ENCODE assay signal across 8 cellular contexts in genomic region chr7:130912086-130912909, GRCh38.
DNase-seq lines count a peak whose midpoint lies in the region; ATAC-seq and TF ChIP-seq lines count a peak whose summit lies in the region.

No MANE protein-coding gene starts in this region.

- H3K27ac Mint-ChIP-seq in activated CD4-positive, alpha-beta memory T cell treated with anti-CD3 and anti-CD28 coated beads for 36 hours, result peak overlapping the region; percentile 94

- peaks cover 39% of the 10 kb centered on the region for H3F3A ChIP-seq in smooth muscle cell (ENCODE audit: low read depth)

- no peaks in the 10 kb centered on the region for H3K9me3 Mint-ChIP-seq in activated CD4-positive, alpha-beta memory T cell treated with anti-CD3 and anti-CD28 coated beads for 36 hours

- no peaks in the 10 kb centered on the region for H3K9me3 ChIP-seq in smooth muscle cell (replicated peaks; ENCODE audit: low read depth)
- H3K9me3 ChIP-seq in BE2C, result no peaks in the 10 kb centered on the region

- H2AFZ ChIP-seq in smooth muscle cell (ENCODE audit: low read depth), result no peak overlapping the region

- DNase-seq in Daoy (ENCODE audit: low read depth) (peak; percentile 89), fibroblast of villous mesenchyme (ENCODE audit: low read depth) (peak; percentile 87), smooth muscle cell (lab: John Stamatoyannopoulos, UW; ENCODE audit: unreplicated experiment) (no peak), HK-2 (ENCODE audit: unreplicated experiment) (no peak), BE2C (no peak)
- no peak for DNase-seq in activated CD4-positive, alpha-beta memory T cell treated with anti-CD3 and anti-CD28 coated beads for 36 hours

- peak overlapping the region; percentile 68 for H3K4me3 ChIP-seq in fibroblast of villous mesenchyme (ENCODE audit: low read depth, low read length)
- H3K4me3 ChIP-seq in smooth muscle cell, result peak overlapping the region; percentile 52
- H3K4me3 ChIP-seq in BE2C (ENCODE audit: low read depth, low read length), result no peak overlapping the region

- TF ChIP-seq CTCF in fibroblast of villous mesenchyme (IDR thresholded peaks at IDR 0.05; ENCODE audit: insufficient read depth, low read depth, low read length) (no peak), smooth muscle cell (IDR thresholded peaks at IDR 0.05; ENCODE audit: borderline replicate concordance, insufficient read depth, poor library complexity, severe bottlenecking) (no peak), BE2C (IDR thresholded peaks at IDR 0.05; ENCODE audit: low read depth, low read length) (no peak)

- peak overlapping the region; percentile 92 for H3K4me2 ChIP-seq in smooth muscle cell

- H3K4me3 Mint-ChIP-seq in activated CD4-positive, alpha-beta memory T cell treated with anti-CD3 and anti-CD28 coated beads for 36 hours, result peak overlapping the region; percentile 83

- H3K36me3 ChIP-seq in smooth muscle cell (ENCODE audit: low read depth), result no peaks in the 10 kb centered on the region
- H3K36me3 ChIP-seq in BE2C, result no peaks in the 10 kb centered on the region

- peak overlapping the region; percentile 97 for H3K9ac ChIP-seq in smooth muscle cell (ENCODE audit: low read depth)

- peaks cover 47% of the 10 kb centered on the region for H3K79me2 ChIP-seq in smooth muscle cell (ENCODE audit: low read depth)

- H3K4me1 ChIP-seq in smooth muscle cell (ENCODE audit: low read depth) (peaks cover 26% of the 10 kb centered on the region), BE2C (no peaks in the 10 kb centered on the region)

- peaks cover 88% of the 10 kb centered on the region for H3K4me1 Mint-ChIP-seq in activated CD4-positive, alpha-beta memory T cell treated with anti-CD3 and anti-CD28 coated beads for 36 hours (ENCODE audit: low read depth)

- 34% methylated on average over 9 of the region's 9 CpGs for WGBS in smooth muscle cell (ENCODE audit: low lambda C conversion rate)

- peak overlapping the region; percentile 99 for H3K27ac ChIP-seq in smooth muscle cell (ENCODE audit: low read depth)

- H3K27me3 Mint-ChIP-seq in activated CD4-positive, alpha-beta memory T cell treated with anti-CD3 and anti-CD28 coated beads for 36 hours, result no peaks in the 10 kb centered on the region

- H3K36me3 Mint-ChIP-seq in activated CD4-positive, alpha-beta memory T cell treated with anti-CD3 and anti-CD28 coated beads for 36 hours, result peaks cover 84% of the 10 kb centered on the region

- peaks cover 4% of the 10 kb centered on the region for H4K20me1 ChIP-seq in smooth muscle cell (ENCODE audit: low read depth)

- intact Hi-C loops in activated CD4-positive, alpha-beta memory T cell treated with anti-CD3 and anti-CD28 coated beads for 36 hours (cut with micrococcal nuclease), result loop anchor here (2.0 to 5.0 kb wide), 2 partner anchors 197 to 415 kb away; partner anchors contain the start of gene MKLN1

- ATAC-seq in HG02852 (IDR thresholded peaks at IDR 0.05; ENCODE audit: unreplicated experiment) (peak; percentile 22), GM21528 (IDR thresholded peaks at IDR 0.05; ENCODE audit: low FRiP score, unreplicated experiment) (no peak)

- CTCF ChIA-PET in activated CD4-positive, alpha-beta memory T cell treated with anti-CD3 and anti-CD28 coated beads for 36 hours (lab: Charles Lee), result interaction anchor here (0.9 to 1.3 kb wide), 3 partner anchors 15 to 128 kb away, joined by 4 to 9 read pairs (median 6); no protein-coding TSS in a partner anchor

- POLR2A ChIA-PET in activated CD4-positive, alpha-beta memory T cell treated with anti-CD3 and anti-CD28 coated beads for 36 hours (lab: Charles Lee), result interaction anchor here (0.8 to 6.6 kb wide), 19 partner anchors 8 to 185 kb away, joined by 3 to 40 read pairs (median 5); no protein-coding TSS in a partner anchor

- H3K27me3 ChIP-seq in smooth muscle cell (ENCODE audit: low read depth), result no peaks in the 10 kb centered on the region
- H3K27me3 ChIP-seq in BE2C, result no peaks in the 10 kb centered on the region

Comparison
In these comparisons a context has a peak if more than half of its experiments do, and no peak if none do; other contexts are left out.
1. DNase-seq: peak in Daoy (single experiment) and fibroblast of villous mesenchyme (single experiment); none in activated CD4-positive, alpha-beta memory T cell treated with anti-CD3 and anti-CD28 coated beads for 36 hours (single experiment), smooth muscle cell (single experiment), HK-2 (single experiment) and BE2C (single experiment).